In genomic region chr7:196778-197321, GRCh38 we compare ENCODE assay signal across 32 cellular contexts. TPM values are rescaled to one million over a fixed set of nuclear protein-coding genes. Genes with fewer than 3 reads are reported as not detected.
DNase-seq lines count a peak whose midpoint lies in the region; ATAC-seq and TF ChIP-seq lines count a peak whose summit lies in the region.
"Had no signal": no experiment of that assay in that cellular context is flagged by ENCODE, and none has a peak within 500 bp of the region (broad histone marks: within the 10 kb centered on the region; RNA-seq: fewer than 3 reads in every experiment).

No MANE protein-coding gene starts in this region.

- H3K4me2 ChIP-seq in hepatocyte (peak overlapping the region; percentile 96), neuronal stem cell (ENCODE audit: insufficient read depth, low read length, poor library complexity, severe bottlenecking) (no peak overlapping the region)
- H3K4me2 ChIP-seq: PC-9, smooth muscle cell had no signal

- peak overlapping the region; percentile 31 for H3K18ac ChIP-seq in neuronal stem cell (ENCODE audit: low read length)

- peaks cover 57% of the 10 kb centered on the region for H3K79me2 ChIP-seq in hepatocyte

- H3K4me1 ChIP-seq in hepatocyte (ENCODE audit: insufficient read depth) (peaks cover 12% of the 10 kb centered on the region), neuronal stem cell (ENCODE audit: control insufficient read depth in 2 of 2, insufficient read depth in 1 of 2, low read depth in 1 of 2, low read length in 2 of 2) (peaks cover 15 to 18% of the 10 kb centered on the region in 2 donors)
- H3K4me1 ChIP-seq: HAP-1 had no signal

- no peak overlapping the region for H2BK15ac ChIP-seq in neuronal stem cell (ENCODE audit: low read length)

- H3K36me3 ChIP-seq in hepatocyte (replicated peaks; ENCODE audit: insufficient read depth, low read depth): no peaks in the 10 kb centered on the region
- H3K36me3 ChIP-seq in neuronal stem cell (replicated peaks in 1 of 2; ENCODE audit: control insufficient read depth in 2 of 2, insufficient read depth in 2 of 2, low read length in 2 of 2): peaks cover 9 to 27% of the 10 kb centered on the region in 2 donors
- H3K36me3 ChIP-seq: ovary had no signal

- no peaks in the 10 kb centered on the region for H3K9me2 ChIP-seq in hepatocyte (replicated peaks; ENCODE audit: insufficient read depth)

- no peak for ATAC-seq in HG03378 (IDR thresholded peaks at IDR 0.05; ENCODE audit: unreplicated experiment)
- ATAC-seq: activated T-cell treated with anti-CD3 and anti-CD28 coated beads, Interleukin-2, amount 50 U/mL, for 4 hours; left cardiac atrium; stimulated activated naive CD8-positive, alpha-beta T cell treated with anti-CD3 and anti-CD28 coated beads, Interleukin-15, amount 100 ng/mL, for 72 hours had no signal

- H3K4me3 ChIP-seq in astrocyte of the cerebellum (ENCODE audit: low read depth, low read length) (peak overlapping the region; percentile 97), hepatocyte (no peak overlapping the region), neuronal stem cell (ENCODE audit: low read length in 2 of 2) (no peak overlapping the region)
- H3K4me3 ChIP-seq: adrenal gland, HAP-1, ovary, PC-9, smooth muscle cell, thyroid gland had no signal

- WGBS in hepatocyte (ENCODE audit: low lambda C conversion rate, missing lambda C conversion rate): 68% methylated on average over 13 of the region's 13 CpGs
- no CpG with 5 or more reads among the region's 13 CpGs for WGBS in neuronal stem cell (ENCODE audit: extremely low coverage in 2 of 2, insufficient read length in 2 of 2, insufficient replicate concordance in 1 of 2), 2 donors

- H4K91ac ChIP-seq in neuronal stem cell (ENCODE audit: low read depth, low read length, poor library complexity): no peak overlapping the region

- no peak overlapping the region for H3K27ac ChIP-seq in hepatocyte
- H3K27ac ChIP-seq in neuronal stem cell (replicated peaks; ENCODE audit: low read length): no peak overlapping the region
- H3K27ac ChIP-seq: adrenal gland, C4-2B, epithelial cell of prostate, HL-60, ovary, PC-9, thyroid gland had no signal

- H3K9me3 ChIP-seq in hepatocyte (ENCODE audit: low read depth) (no peaks in the 10 kb centered on the region), neuronal stem cell (replicated peaks in 1 of 2; ENCODE audit: control insufficient read depth in 2 of 2, insufficient read depth in 1 of 2, low read depth in 1 of 2, low read length in 2 of 2) (no peaks in the 10 kb centered on the region)
- H3K9me3 ChIP-seq: adrenal gland, HAP-1, ovary, thyroid gland had no signal

- TF ChIP-seq CTCF in astrocyte of the cerebellum (IDR thresholded peaks at IDR 0.05; ENCODE audit: low read depth, low read length, missing control alignments): no peak
- no peak for TF ChIP-seq CTCF in hepatocyte (IDR thresholded peaks at IDR 0.05; ENCODE audit: poor library complexity)

- H3K4ac ChIP-seq in neuronal stem cell (ENCODE audit: low read length): no peak overlapping the region

- H3K27me3 ChIP-seq in hepatocyte (no peaks in the 10 kb centered on the region), neuronal stem cell (ENCODE audit: control insufficient read depth in 3 of 3, insufficient read depth in 3 of 3, low read depth in 1 of 3, low read length in 3 of 3) (peaks cover 5 to 30% (median 5%) of the 10 kb centered on the region in 3 experiments)
- H3K27me3 ChIP-seq: adrenal gland, ovary, thyroid gland had no signal

- H3K9ac ChIP-seq in neuronal stem cell (ENCODE audit: low read depth, low read length, poor library complexity): peak overlapping the region; percentile 55

- H2AFZ ChIP-seq in hepatocyte: no peak overlapping the region
- H2AFZ ChIP-seq in neuronal stem cell (ENCODE audit: low read length): no peak overlapping the region
- H2AFZ ChIP-seq: PC-9 had no signal

- in situ Hi-C loops in astrocyte of the cerebellum (cut with HindIII; ENCODE audit: low sequenced_read_pairs): no loop called here

- H3K79me1 ChIP-seq in neuronal stem cell (ENCODE audit: low read depth, low read length): peaks cover 2% of the 10 kb centered on the region

- H2BK5ac ChIP-seq in neuronal stem cell (ENCODE audit: low read length): no peak overlapping the region

- peak overlapping the region; percentile 74 for H2AK5ac ChIP-seq in neuronal stem cell (ENCODE audit: low read depth, low read length)

- peak overlapping the region; percentile 94 for H3K23ac ChIP-seq in neuronal stem cell (ENCODE audit: low read depth, low read length, poor library complexity)

- H2BK12ac ChIP-seq in neuronal stem cell (ENCODE audit: low read length): no peak overlapping the region

- H4K8ac ChIP-seq in neuronal stem cell (ENCODE audit: low read depth, low read length): no peak overlapping the region

- H3K14ac ChIP-seq in neuronal stem cell (ENCODE audit: low read length): peak overlapping the region; percentile 12

- peaks cover 51% of the 10 kb centered on the region for H4K20me1 ChIP-seq in hepatocyte (ENCODE audit: insufficient read depth, poor library complexity, severe bottlenecking)

- H2BK120ac ChIP-seq in neuronal stem cell (ENCODE audit: low read depth, low read length): no peak overlapping the region

- DNase-seq in COLO668 (lab: John Stamatoyannopoulos, UW; ENCODE audit: unreplicated experiment) (peak; percentile 30), astrocyte of the cerebellum (ENCODE audit: low read depth) (no peak), hepatocyte (ENCODE audit: low spot score) (no peak), neuronal stem cell (ENCODE audit: low spot score) (no peak), EL (no peak), NCI-H526 treated with DMSO at 0.1 percent for 48 hours (lab: John Stamatoyannopoulos, UW) (no peak), T1000 (lab: John Stamatoyannopoulos, UW) (no peak)
- DNase-seq: ACHN; activated B cell treated with CpG ODN at 0.5 μM for 24 hours; activated CD4-positive, alpha-beta T cell treated with anti-CD3 and anti-CD28 coated beads, Interleukin-2, amount 50 U/mL, for 1 hour; activated gamma-delta T cell treated with Interleukin-2 at 50 U/mL for 16 hours; activated T-cell treated with anti-CD3 and anti-CD28 coated beads, Interleukin-2, amount 50 U/mL, for 4 hours; adrenal gland; Calu3; DMS79 treated with DMSO at 0.1 percent for 48 hours; effector CD4-positive, alpha-beta T cell; left cardiac atrium; NCI-H1048; NCI-H1694 treated with DMSO at 0.1 percent for 48 hours; ovary; retina; stimulated activated CD4-positive, alpha-beta T cell treated with anti-CD3 and anti-CD28 coated beads, Interleukin-1b, Interleukin-23, amount 100 ng/mL, for 48 hours; stimulated activated CD8-positive, alpha-beta memory T cell treated with anti-CD3 and anti-CD28 coated beads, Interleukin-4, amount 100 ng/mL, for 48 hours; stimulated activated naive CD8-positive, alpha-beta T cell treated with anti-CD3 and anti-CD28 coated beads, Interleukin-15, amount 100 ng/mL, for 72 hours; thyroid gland had no signal

RNA-seq across cellular contexts. Expression of gene FAM20C, which starts 4.5 kb away (rescaled TPM):
- 42.5 and 47.8 TPM in 2 replicates for total RNA-seq in hepatocyte
- polyA plus RNA-seq in hepatocyte: 24.4 and 26.2 TPM in 2 replicates
- polyA plus RNA-seq in neuronal stem cell (2013, experiment 1 of 2): 7.3 TPM
- polyA plus RNA-seq in neuronal stem cell (2013, experiment 2 of 2): 7.3 TPM
